Comparison of ENCODE assay signal across 28 cellular contexts in the genomic region with DNA sequence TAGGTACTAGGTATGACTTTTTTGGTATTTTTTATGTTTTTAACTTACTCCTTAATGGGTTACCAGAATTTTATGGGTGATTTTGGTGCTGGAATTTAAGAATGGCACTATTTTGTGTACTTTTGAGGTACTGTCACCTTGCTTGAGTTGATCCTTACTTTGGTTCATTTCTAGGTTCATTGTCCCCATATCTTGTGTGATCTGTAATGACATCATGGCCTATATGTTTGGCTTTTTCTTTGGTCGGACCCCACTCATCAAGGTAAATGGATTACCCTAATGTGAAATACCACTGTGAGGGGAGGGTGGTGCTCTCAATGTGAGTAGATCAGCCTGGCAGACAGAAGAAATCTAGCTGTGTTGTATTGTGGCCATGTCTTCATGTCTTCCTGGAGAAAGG.
"Had no signal": no experiment of that assay in that cellular context is flagged by ENCODE, and none has a peak within 500 bp of the region (broad histone marks: within the 10 kb centered on the region; RNA-seq: fewer than 3 reads in every experiment).

No MANE protein-coding gene starts in this region.

- FAIRE-seq: bronchial epithelial cell, frontal cortex, small intestine had no signal

- H3K9me3 Mint-ChIP-seq: activated CD4-positive, alpha-beta T cell treated with anti-CD3 and anti-CD28 coated beads, Interleukin-2, amount 10 ng/mL, durations not matched to agents 24 days and 14 days; activated CD8-positive, alpha-beta T cell treated with anti-CD3 and anti-CD28 coated beads for 36 hours; naive B cell had no signal

- H3K27ac ChIP-seq: colonic mucosa, left lung, ovary, sigmoid colon, suprapubic skin, tibial nerve had no signal

- H3K36me3 ChIP-seq: colonic mucosa, ovary had no signal

- H3K9me3 ChIP-seq: colonic mucosa, left lung, ovary, sigmoid colon, suprapubic skin, tibial nerve had no signal

- DNase-seq: activated CD4-positive, alpha-beta T cell treated with anti-CD3 and anti-CD28 coated beads, Interleukin-2, amount 10 ng/mL, durations not matched to agents 24 days and 14 days; activated CD4-positive, CD25-positive, alpha-beta regulatory T cell treated with anti-CD3 and anti-CD28 coated beads, Interleukin-2, amount 50 U/mL, for 72 hours; activated CD8-positive, alpha-beta T cell treated with anti-CD3 and anti-CD28 coated beads for 36 hours; activated gamma-delta T cell treated with Interleukin-2 at 50 U/mL for 16 hours; amygdala; cerebellar nuclear complex; colonic mucosa; effector CD8-positive, alpha-beta T cell; kidney glomerular epithelial cell; left lung; mesendoderm; naive B cell; ovary; retina; sigmoid colon; small intestine; stimulated activated CD4-positive, alpha-beta T cell treated with anti-CD3 and anti-CD28 coated beads, Interleukin-1b, Interleukin-23, amount 100 ng/mL, for 48 hours; stimulated activated CD4-positive, alpha-beta T cell treated with anti-CD3 and anti-CD28 coated beads, Interleukin-4, amount 100 ng/mL, for 4 hours; stimulated activated CD8-positive, alpha-beta memory T cell treated with anti-CD3 and anti-CD28 coated beads, Interleukin-4, amount 100 ng/mL, for 48 hours; stimulated activated naive CD4-positive, alpha-beta T cell; T-helper 2 cell had no signal

- H3K4me3 Mint-ChIP-seq: activated CD4-positive, alpha-beta T cell treated with anti-CD3 and anti-CD28 coated beads, Interleukin-2, amount 10 ng/mL, durations not matched to agents 24 days and 14 days; activated CD8-positive, alpha-beta T cell treated with anti-CD3 and anti-CD28 coated beads for 36 hours; naive B cell had no signal

- H3K27me3 ChIP-seq: colonic mucosa, left lung, ovary, sigmoid colon, suprapubic skin, tibial nerve had no signal

- H3K4me3 ChIP-seq: colonic mucosa, left lung, lung, ovary, sigmoid colon, suprapubic skin, tibial nerve had no signal

- H3K27me3 Mint-ChIP-seq: activated CD4-positive, alpha-beta T cell treated with anti-CD3 and anti-CD28 coated beads, Interleukin-2, amount 10 ng/mL, durations not matched to agents 24 days and 14 days; activated CD8-positive, alpha-beta T cell treated with anti-CD3 and anti-CD28 coated beads for 36 hours; naive B cell; progenitor cell of endocrine pancreas had no signal

- ATAC-seq: activated CD8-positive, alpha-beta T cell treated with anti-CD3 and anti-CD28 coated beads for 36 hours; left lung; SK-N-SH treated with all-trans-retinoic acid at 6 μM for 48 hours had no signal

- H3K4me1 ChIP-seq: colonic mucosa, left lung, suprapubic skin had no signal

- H3K4me1 Mint-ChIP-seq: naive B cell had no signal
